In the genomic region with DNA sequence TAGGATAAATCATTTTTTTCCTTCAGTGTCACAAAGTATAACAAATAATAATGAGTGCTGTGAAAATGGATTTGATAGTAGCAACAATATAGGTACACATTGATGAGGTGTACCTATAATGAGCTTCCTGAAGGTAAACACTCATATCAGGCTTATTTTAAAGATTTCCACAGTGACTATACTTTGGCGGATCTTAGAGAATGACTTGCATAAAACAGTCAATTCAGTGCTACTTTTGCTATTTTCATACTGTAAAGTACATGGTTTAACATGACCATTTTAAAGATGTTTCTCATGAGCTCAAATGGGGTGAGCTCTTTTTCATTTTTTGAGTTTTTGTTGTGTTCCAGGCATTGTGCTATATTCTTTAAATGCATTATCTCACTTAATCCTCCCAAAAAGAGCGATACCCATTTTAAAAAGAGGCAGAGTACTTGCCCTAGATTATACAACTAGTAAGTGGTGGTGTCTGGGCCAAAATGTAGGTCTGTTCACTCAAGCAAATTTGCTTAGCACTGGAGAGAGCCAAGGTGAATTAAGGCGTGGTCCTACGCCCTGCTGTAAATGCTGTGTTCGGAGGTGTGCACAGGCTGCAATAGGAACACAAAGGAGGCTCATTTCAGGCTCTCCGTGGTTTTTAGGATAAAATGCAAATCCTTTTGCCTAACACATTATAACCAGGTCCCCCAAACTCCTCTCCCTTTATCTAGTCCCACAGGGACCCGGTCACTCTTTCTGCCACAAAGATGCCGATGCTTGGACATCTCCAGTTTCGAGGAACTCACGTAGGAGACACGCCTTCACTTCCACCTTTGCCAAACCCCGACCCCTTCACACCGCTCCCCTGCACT, we compare ENCODE assay signal across 8 cellular contexts. TPM values are rescaled to one million over a fixed set of nuclear protein-coding genes. Genes with fewer than 3 reads are reported as not detected.
DNase-seq lines count a peak whose midpoint lies in the region; ATAC-seq, FAIRE-seq and TF ChIP-seq lines count a peak whose summit lies in the region.

No MANE protein-coding gene starts in this region.

- H3K4me2 ChIP-seq in trophoblast cell (ENCODE audit: low read length), result peak overlapping the region; percentile 76

- H2BK120ac ChIP-seq in trophoblast cell (ENCODE audit: insufficient read depth, low read length, poor library complexity), result no peak overlapping the region

- TF ChIP-seq POLR2A in NB4 (IDR thresholded peaks at IDR 0.05; ENCODE audit: extremely low read depth, insufficient read length), result no peak
- no peak for TF ChIP-seq POLR2A in esophagus muscularis mucosa (IDR thresholded peaks at IDR 0.05; ENCODE audit: low read depth)

- no peak overlapping the region for H3K9ac ChIP-seq in trophoblast cell (ENCODE audit: low read length)

- H3K23ac ChIP-seq in trophoblast cell (ENCODE audit: low read length), result no peak overlapping the region

- peak overlapping the region; percentile 70 to 81 (median 78) for H3K27ac ChIP-seq in esophagus muscularis mucosa (replicated peaks in 1 of 4)
- no peak overlapping the region for H3K27ac ChIP-seq in trophoblast cell (ENCODE audit: low read depth, low read length)

- H3K9me3 ChIP-seq in esophagus muscularis mucosa (no peaks in the 10 kb centered on the region), trophoblast cell (ENCODE audit: insufficient read depth, low read depth, low read length) (no peaks in the 10 kb centered on the region)

- H3K79me2 ChIP-seq in trophoblast cell (ENCODE audit: control insufficient read depth, insufficient read depth, low read length, poor library complexity), result no peaks in the 10 kb centered on the region

- FAIRE-seq in GM19239 (lab: Jason Lieb, UNC), result no peak

- H3K4me1 ChIP-seq in esophagus muscularis mucosa, result peaks cover 20 to 23% (median 22%) of the 10 kb centered on the region in 4 donors
- H3K4me1 ChIP-seq in trophoblast cell (ENCODE audit: control insufficient read depth in 1 of 2, insufficient read depth in 2 of 2, low read length in 2 of 2), result peaks cover 0 to 3% of the 10 kb centered on the region in 2 experiments

- no peak overlapping the region for H2AK5ac ChIP-seq in trophoblast cell (ENCODE audit: low read length)

- ATAC-seq in GM18517 (IDR thresholded peaks at IDR 0.05; ENCODE audit: unreplicated experiment) (peak; percentile 8), GM18498 (IDR thresholded peaks at IDR 0.05; ENCODE audit: unreplicated experiment) (no peak)

- no peaks in the 10 kb centered on the region for H3K79me1 ChIP-seq in trophoblast cell (ENCODE audit: low read length)

- peak overlapping the region; percentile 97 for H4K8ac ChIP-seq in trophoblast cell (ENCODE audit: low read depth, low read length)

- TF ChIP-seq EP300 in esophagus muscularis mucosa (IDR thresholded peaks at IDR 0.05), result no peak

- no peak overlapping the region for H2BK12ac ChIP-seq in trophoblast cell (ENCODE audit: low read length)

- peak overlapping the region; percentile 92 for H2AFZ ChIP-seq in trophoblast cell (ENCODE audit: insufficient read depth, low read length, poor library complexity)

- peak overlapping the region; percentile 93 for H4K12ac ChIP-seq in trophoblast cell (ENCODE audit: low read depth, low read length)

- 47% methylated on average over 13 of the region's 13 CpGs for WGBS in esophagus muscularis mucosa
- WGBS in trophoblast cell (ENCODE audit: extremely low coverage, insufficient coverage, insufficient read length), result no CpG with 5 or more reads among the region's 13 CpGs

- H3K18ac ChIP-seq in trophoblast cell (ENCODE audit: low read length), result no peak overlapping the region

- H3K27me3 ChIP-seq in esophagus muscularis mucosa, result peaks cover 0 to 25% (median 2%) of the 10 kb centered on the region in 4 donors
- no peaks in the 10 kb centered on the region for H3K27me3 ChIP-seq in trophoblast cell (ENCODE audit: insufficient read depth, low read length)

- H3K4ac ChIP-seq in trophoblast cell (ENCODE audit: low read depth, low read length), result no peak overlapping the region

- H3K36me3 ChIP-seq in esophagus muscularis mucosa (peaks cover 8 to 28% (median 23%) of the 10 kb centered on the region in 4 donors), trophoblast cell (ENCODE audit: control insufficient read depth in 1 of 2, insufficient read depth in 2 of 2, low read length in 2 of 2) (no peaks in the 10 kb centered on the region)

- TF ChIP-seq CTCF in NB4 (IDR thresholded peaks at IDR 0.05; ENCODE audit: low read depth, low read length), result no peak
- TF ChIP-seq CTCF in esophagus muscularis mucosa (IDR thresholded peaks at IDR 0.05), result no peak

- no peak overlapping the region for H4K91ac ChIP-seq in trophoblast cell (ENCODE audit: low read depth, low read length)

- DNase-seq in NB4 (ENCODE audit: low read depth) (no peak), esophagus muscularis mucosa (ENCODE audit: extremely low spot score) (no peak), trophoblast cell (no peak), NCI-H345 (lab: John Stamatoyannopoulos, UW) (no peak), GM19239 (ENCODE audit: insufficient read length, low spot score) (no peak), NCI-H446 (lab: John Stamatoyannopoulos, UW) (no peak)

- H3K14ac ChIP-seq in trophoblast cell (ENCODE audit: low read length), result peak overlapping the region; percentile 58

- peak overlapping the region; percentile 44 for H3K4me3 ChIP-seq in NB4 (ENCODE audit: low read depth, low read length)
- peak overlapping the region; percentile 75 to 97 (median 84) for H3K4me3 ChIP-seq in esophagus muscularis mucosa
- peak overlapping the region; percentile 75 for H3K4me3 ChIP-seq in trophoblast cell (ENCODE audit: low read depth, low read length)

- intact Hi-C loops in esophagus muscularis mucosa (cut with DNase I), result no loop called here

- H2BK5ac ChIP-seq in trophoblast cell (ENCODE audit: low read depth, low read length, poor library complexity), result no peak overlapping the region

RNA-seq across cellular contexts. Expression of a gene that starts 0.6 kb away (rescaled TPM):
- 10 to 100 TPM; 17.4 to 38.2 (median 24.6) TPM for total RNA-seq in esophagus muscularis mucosa
- 9.7 and 10.0 TPM in 2 replicates for polyA plus RNA-seq in trophoblast cell (2013)
